ENCODE assay signal across 8 cellular contexts in the genomic region with DNA sequence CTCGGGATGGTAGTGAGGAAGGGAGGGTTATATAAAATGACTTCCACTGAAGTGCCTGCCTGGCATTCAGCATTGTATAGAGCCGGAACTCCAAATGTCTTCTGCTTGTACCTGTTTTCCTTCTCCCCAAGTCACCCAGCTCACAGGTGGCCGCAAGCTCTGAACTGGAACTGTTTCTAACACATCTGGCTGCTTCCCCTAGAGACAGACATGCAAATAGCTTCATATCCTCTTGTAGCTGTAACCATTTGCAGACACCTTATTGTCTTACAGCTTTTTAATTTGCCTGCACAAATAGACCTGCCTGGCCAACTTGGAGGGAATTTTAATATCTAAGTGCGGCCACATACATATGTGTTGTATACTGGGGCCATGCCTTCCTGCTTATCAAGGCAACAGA.
DNase-seq lines count a peak whose midpoint lies in the region; ATAC-seq and TF ChIP-seq lines count a peak whose summit lies in the region.

No MANE protein-coding gene starts in this region.

- TF ChIP-seq CTCF in GM12872 (IDR thresholded peaks at IDR 0.05; ENCODE audit: insufficient read depth, low read depth, low read length) (peak; percentile 9; the same call in 1 of the 3 replicates), Peyer's patch (IDR thresholded peaks at IDR 0.05) (no peak)

- no peak for TF ChIP-seq POLR2A in Peyer's patch (IDR thresholded peaks at IDR 0.05)

- H3K9me3 ChIP-seq in Peyer's patch, result no peaks in the 10 kb centered on the region

- H3K27me3 ChIP-seq in Peyer's patch, result no peaks in the 10 kb centered on the region

- H3K4me3 ChIP-seq in Peyer's patch, result no peak overlapping the region

- H3K27ac ChIP-seq in Peyer's patch, result peak overlapping the region in 1 of 4 donors; percentile 47

- DNase-seq in Peyer's patch, result peak in 2 of 3 donors; percentile 77 to 83
- no peak for DNase-seq in putamen (ENCODE audit: low spot score)
- DNase-seq in NCI-H774 (lab: John Stamatoyannopoulos, UW), result no peak
- DNase-seq in amygdala (lab: John Stamatoyannopoulos, UW), result no peak
- no peak for DNase-seq in NCI-H1417 (lab: John Stamatoyannopoulos, UW)

- peaks cover 0 to 14% (median 9%) of the 10 kb centered on the region in 4 donors for H3K4me1 ChIP-seq in Peyer's patch

- H3K36me3 ChIP-seq in Peyer's patch, result no peaks in the 10 kb centered on the region

- peak; percentile 71 for ATAC-seq in GM19438 (IDR thresholded peaks at IDR 0.05; ENCODE audit: low read depth, unreplicated experiment)
- peak; percentile 49 for ATAC-seq in HG03039 (IDR thresholded peaks at IDR 0.05; ENCODE audit: unreplicated experiment)

Comparison
In these comparisons a context has a peak if more than half of its experiments do, and no peak if none do; other contexts are left out.
1. DNase-seq: peak in Peyer's patch (2 of 3); none in putamen (single experiment), NCI-H774 (single experiment), amygdala (0 of 56) and NCI-H1417 (0 of 3).